In genomic region chr7:75931676-75932075, GRCh38 we compare ENCODE assay signal across 16 cellular contexts. TPM values are rescaled to one million over a fixed set of nuclear protein-coding genes. Genes with fewer than 3 reads are reported as not detected.
DNase-seq lines count a peak whose midpoint lies in the region; ATAC-seq and TF ChIP-seq lines count a peak whose summit lies in the region.
"Had no signal": no experiment of that assay in that cellular context is flagged by ENCODE, and none has a peak within 500 bp of the region (broad histone marks: within the 10 kb centered on the region; RNA-seq: fewer than 3 reads in every experiment).

No MANE protein-coding gene starts in this region.

- H3K27me3 ChIP-seq in WERI-Rb-1 (ENCODE audit: insufficient read depth, low read depth, severe bottlenecking): no peaks in the 10 kb centered on the region
- H3K27me3 ChIP-seq: upper lobe of left lung had no signal

- H3K4me3 ChIP-seq in WERI-Rb-1 (ENCODE audit: low read depth, low read length): no peak overlapping the region
- H3K4me3 ChIP-seq: upper lobe of left lung had no signal

- no peaks in the 10 kb centered on the region for H3K36me3 ChIP-seq in WERI-Rb-1

- H3K27me3 Mint-ChIP-seq in progenitor cell of endocrine pancreas: no peaks in the 10 kb centered on the region
- no peaks in the 10 kb centered on the region for H3K27me3 Mint-ChIP-seq in stimulated activated memory B cell treated with anti-CD40 and anti-IgM and Interleukin-4, amounts not matched to agents 10 μg/mL and 1 μg/mL and 100 μg/mL, for 72 hours
- H3K27me3 Mint-ChIP-seq in activated naive CD8-positive, alpha-beta T cell treated with anti-CD3 and anti-CD28 coated beads, Interleukin-2, amount 50 U/mL, for 24 hours: no peaks in the 10 kb centered on the region
- no peaks in the 10 kb centered on the region for H3K27me3 Mint-ChIP-seq in activated naive CD8-positive, alpha-beta T cell treated with anti-CD3 and anti-CD28 coated beads for 36 hours
- H3K27me3 Mint-ChIP-seq: activated CD8-positive, alpha-beta memory T cell treated with anti-CD3 and anti-CD28 coated beads, Interleukin-2, amount 10 ng/mL, durations not matched to agents 7 days and 5 days; activated naive CD4-positive, alpha-beta T cell treated with anti-CD3 and anti-CD28 coated beads, Interleukin-2, amount 50 U/mL, for 24 hours; CD8-positive, alpha-beta memory T cell had no signal

- H3K9me3 ChIP-seq in WERI-Rb-1 (ENCODE audit: severe bottlenecking): peaks cover 4% of the 10 kb centered on the region
- H3K9me3 ChIP-seq: upper lobe of left lung had no signal

- no peak for ATAC-seq in stimulated activated memory B cell treated with anti-CD40 and anti-IgM and Interleukin-4, amounts not matched to agents 10 μg/mL and 1 μg/mL and 100 μg/mL, for 72 hours
- ATAC-seq in activated naive CD8-positive, alpha-beta T cell treated with anti-CD3 and anti-CD28 coated beads, Interleukin-2, amount 50 U/mL, for 24 hours: no peak
- ATAC-seq: activated CD8-positive, alpha-beta memory T cell treated with anti-CD3 and anti-CD28 coated beads, Interleukin-2, amount 10 ng/mL, durations not matched to agents 7 days and 5 days; left ventricle myocardium superior had no signal

- no peak for TF ChIP-seq CTCF in WERI-Rb-1 (IDR thresholded peaks at IDR 0.05; ENCODE audit: low read depth, low read length)
- no peak for TF ChIP-seq CTCF in progenitor cell of endocrine pancreas (IDR thresholded peaks at IDR 0.05; ENCODE audit: unreplicated experiment)

- peaks cover 10% of the 10 kb centered on the region for H3K9me3 Mint-ChIP-seq in progenitor cell of endocrine pancreas (ENCODE audit: low read depth)
- peaks cover 4% of the 10 kb centered on the region for H3K9me3 Mint-ChIP-seq in stimulated activated memory B cell treated with anti-CD40 and anti-IgM and Interleukin-4, amounts not matched to agents 10 μg/mL and 1 μg/mL and 100 μg/mL, for 72 hours
- H3K9me3 Mint-ChIP-seq in activated naive CD8-positive, alpha-beta T cell treated with anti-CD3 and anti-CD28 coated beads, Interleukin-2, amount 50 U/mL, for 24 hours: no peaks in the 10 kb centered on the region
- no peaks in the 10 kb centered on the region for H3K9me3 Mint-ChIP-seq in activated naive CD8-positive, alpha-beta T cell treated with anti-CD3 and anti-CD28 coated beads for 36 hours
- H3K9me3 Mint-ChIP-seq: activated naive CD4-positive, alpha-beta T cell treated with anti-CD3 and anti-CD28 coated beads, Interleukin-2, amount 50 U/mL, for 24 hours; CD8-positive, alpha-beta memory T cell had no signal

- H3K4me1 Mint-ChIP-seq in progenitor cell of endocrine pancreas (ENCODE audit: low read depth): peaks cover 10% of the 10 kb centered on the region
- peaks cover 23% of the 10 kb centered on the region for H3K4me1 Mint-ChIP-seq in stimulated activated memory B cell treated with anti-CD40 and anti-IgM and Interleukin-4, amounts not matched to agents 10 μg/mL and 1 μg/mL and 100 μg/mL, for 72 hours
- peaks cover 19% of the 10 kb centered on the region for H3K4me1 Mint-ChIP-seq in activated naive CD8-positive, alpha-beta T cell treated with anti-CD3 and anti-CD28 coated beads, Interleukin-2, amount 50 U/mL, for 24 hours
- peaks cover 15% of the 10 kb centered on the region for H3K4me1 Mint-ChIP-seq in activated naive CD8-positive, alpha-beta T cell treated with anti-CD3 and anti-CD28 coated beads for 36 hours

- DNase-seq in NCI-H1092 treated with DMSO at 0.1 percent for 48 hours (lab: John Stamatoyannopoulos, UW) (peak; percentile 100), NCI-H2171 treated with DMSO at 0.1 percent for 48 hours (lab: John Stamatoyannopoulos, UW) (peak; percentile 99), WERI-Rb-1 (peak; percentile 76), progenitor cell of endocrine pancreas (ENCODE audit: low spot score, unreplicated experiment) (no peak), GOT3 (lab: John Stamatoyannopoulos, UW) (no peak)
- no peak for DNase-seq in activated naive CD8-positive, alpha-beta T cell treated with anti-CD3 and anti-CD28 coated beads, Interleukin-2, amount 50 U/mL, for 24 hours
- DNase-seq in activated naive CD8-positive, alpha-beta T cell treated with anti-CD3 and anti-CD28 coated beads for 36 hours: no peak
- DNase-seq: activated CD8-positive, alpha-beta memory T cell treated with anti-CD3 and anti-CD28 coated beads, Interleukin-2, amount 10 ng/mL, durations not matched to agents 7 days and 5 days; CD8-positive, alpha-beta memory T cell; left ventricle myocardium superior; nucleus accumbens; stimulated activated CD8-positive, alpha-beta memory T cell treated with anti-CD3 and anti-CD28 coated beads, Interleukin-4, amount 100 ng/mL, for 48 hours; upper lobe of left lung had no signal

- H3K4me3 Mint-ChIP-seq in progenitor cell of endocrine pancreas (ENCODE audit: low read depth): no peak overlapping the region
- H3K4me3 Mint-ChIP-seq in stimulated activated memory B cell treated with anti-CD40 and anti-IgM and Interleukin-4, amounts not matched to agents 10 μg/mL and 1 μg/mL and 100 μg/mL, for 72 hours: no peak overlapping the region
- no peak overlapping the region for H3K4me3 Mint-ChIP-seq in activated naive CD8-positive, alpha-beta T cell treated with anti-CD3 and anti-CD28 coated beads, Interleukin-2, amount 50 U/mL, for 24 hours
- no peak overlapping the region for H3K4me3 Mint-ChIP-seq in activated naive CD8-positive, alpha-beta T cell treated with anti-CD3 and anti-CD28 coated beads for 36 hours
- H3K4me3 Mint-ChIP-seq: activated CD8-positive, alpha-beta memory T cell treated with anti-CD3 and anti-CD28 coated beads, Interleukin-2, amount 10 ng/mL, durations not matched to agents 7 days and 5 days; activated naive CD4-positive, alpha-beta T cell treated with anti-CD3 and anti-CD28 coated beads, Interleukin-2, amount 50 U/mL, for 24 hours; CD8-positive, alpha-beta memory T cell had no signal

- peak overlapping the region; percentile 65 for H3K27ac ChIP-seq in WERI-Rb-1
- H3K27ac ChIP-seq: epithelial cell of prostate, upper lobe of left lung had no signal

- peak overlapping the region; percentile 84 for H3K27ac Mint-ChIP-seq in progenitor cell of endocrine pancreas
- no peak overlapping the region for H3K27ac Mint-ChIP-seq in stimulated activated memory B cell treated with anti-CD40 and anti-IgM and Interleukin-4, amounts not matched to agents 10 μg/mL and 1 μg/mL and 100 μg/mL, for 72 hours
- no peak overlapping the region for H3K27ac Mint-ChIP-seq in activated naive CD8-positive, alpha-beta T cell treated with anti-CD3 and anti-CD28 coated beads, Interleukin-2, amount 50 U/mL, for 24 hours
- H3K27ac Mint-ChIP-seq in activated naive CD8-positive, alpha-beta T cell treated with anti-CD3 and anti-CD28 coated beads for 36 hours: no peak overlapping the region
- H3K27ac Mint-ChIP-seq: activated CD8-positive, alpha-beta memory T cell treated with anti-CD3 and anti-CD28 coated beads, Interleukin-2, amount 10 ng/mL, durations not matched to agents 7 days and 5 days had no signal

- H3K36me3 Mint-ChIP-seq in progenitor cell of endocrine pancreas (ENCODE audit: insufficient read depth): peaks cover 12% of the 10 kb centered on the region
- peaks cover 39% of the 10 kb centered on the region for H3K36me3 Mint-ChIP-seq in stimulated activated memory B cell treated with anti-CD40 and anti-IgM and Interleukin-4, amounts not matched to agents 10 μg/mL and 1 μg/mL and 100 μg/mL, for 72 hours
- H3K36me3 Mint-ChIP-seq in activated naive CD8-positive, alpha-beta T cell treated with anti-CD3 and anti-CD28 coated beads, Interleukin-2, amount 50 U/mL, for 24 hours (ENCODE audit: low read depth): peaks cover 15% of the 10 kb centered on the region
- H3K36me3 Mint-ChIP-seq in activated naive CD8-positive, alpha-beta T cell treated with anti-CD3 and anti-CD28 coated beads for 36 hours: peaks cover 12% of the 10 kb centered on the region

RNA-seq across cellular contexts. Expression of gene POR, which starts 16.7 kb away (rescaled TPM):
- 87.2 and 91.5 TPM in 2 replicates for total RNA-seq in progenitor cell of endocrine pancreas
- total RNA-seq in activated naive CD8-positive, alpha-beta T cell treated with anti-CD3 and anti-CD28 coated beads for 36 hours: 10 to 100 TPM; 35.4 to 41.3 TPM

RNA-seq across cellular contexts. Expression of gene RHBDD2, which starts 52.8 kb away (rescaled TPM):
- 62.9 and 64.6 TPM in 2 replicates for total RNA-seq in progenitor cell of endocrine pancreas
- total RNA-seq in activated naive CD8-positive, alpha-beta T cell treated with anti-CD3 and anti-CD28 coated beads for 36 hours: 10 to 100 TPM; 28.0 to 29.6 TPM

Comparison
In these comparisons a context has a peak if more than half of its experiments do, and no peak if none do; other contexts are left out.
1. DNase-seq: peak in NCI-H1092 treated with DMSO at 0.1 percent for 48 hours (single experiment), NCI-H2171 treated with DMSO at 0.1 percent for 48 hours (single experiment) and WERI-Rb-1 (single experiment); none in progenitor cell of endocrine pancreas (single experiment), GOT3 (single experiment), activated naive CD8-positive, alpha-beta T cell treated with anti-CD3 and anti-CD28 coated beads, Interleukin-2, amount 50 U/mL, for 24 hours (single experiment) and activated naive CD8-positive, alpha-beta T cell treated with anti-CD3 and anti-CD28 coated beads for 36 hours (single experiment).